ENCODE assay signal across 8 cellular contexts in the genomic region with DNA sequence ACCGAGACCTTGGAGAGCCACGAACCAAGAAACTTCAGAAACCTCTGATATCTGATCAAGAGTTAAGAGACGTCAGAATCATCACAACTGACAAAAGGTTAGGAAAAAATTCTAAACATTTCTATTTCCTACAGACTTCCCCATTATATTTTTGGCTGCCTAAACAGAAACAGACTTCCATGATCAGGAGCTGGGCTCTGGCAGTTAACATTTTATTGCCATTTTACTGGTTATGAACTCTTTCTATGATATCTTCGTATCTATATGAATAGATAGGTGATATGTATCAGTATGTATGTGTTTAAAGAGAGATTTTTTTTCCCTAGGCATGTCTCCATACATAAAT. TPM values are rescaled to one million over a fixed set of nuclear protein-coding genes. Genes with fewer than 3 reads are reported as not detected.
DNase-seq lines count a peak whose midpoint lies in the region; ATAC-seq and TF ChIP-seq lines count a peak whose summit lies in the region.

No MANE protein-coding gene starts in this region.

- peak overlapping the region in 7 of 12 donors; percentile 4 to 48 (median 27) for H3K4me3 ChIP-seq in heart left ventricle
- H3K4me3 ChIP-seq in SJSA1 = no peak overlapping the region
- H3K4me3 ChIP-seq in tibial nerve = peak overlapping the region; percentile 21 to 49 (median 30)

- ATAC-seq in heart left ventricle = no peak

- DNase-seq in heart left ventricle (no peak), cardiac septum (ENCODE audit: low spot score) (no peak), SJSA1 (ENCODE audit: low read depth in 1 of 2, low spot score in 2 of 2) (peak in 1 of 2 experiments; percentile 25), glutamatergic neuron (no peak), tibial nerve (ENCODE audit: low spot score in 2 of 2) (no peak), CD1c-positive myeloid dendritic cell (ENCODE audit: extremely low spot score) (no peak), RWPE1 (ENCODE audit: low spot score) (no peak)
- DNase-seq in activated naive CD4-positive, alpha-beta T cell treated with Interleukin-2 at 50 U/mL for 16 hours = no peak

- no peak for TF ChIP-seq EP300 in tibial nerve (IDR thresholded peaks at IDR 0.05)

- no peaks in the 10 kb centered on the region for H3K9me3 Mint-ChIP-seq in glutamatergic neuron (ENCODE audit: unreplicated experiment)

- POLR2A ChIA-PET in RWPE1 (lab: Yijun Ruan, JAX; ENCODE audit: low non-redundant PET) = no interaction called here

- intact Hi-C loops in heart left ventricle (cut with DNase I) (loop anchor here (1.0 to 10.0 kb wide), 6 partner anchors 210 to 214 kb away; no protein-coding TSS in a partner anchor), cardiac septum (cut with DNase I) (loop anchor here (2.0 kb wide), 1 partner anchor 212 kb away; no protein-coding TSS in a partner anchor)

- CTCF ChIA-PET in RWPE1 (lab: Yijun Ruan, JAX) = interaction anchor here (0.8 kb wide), 1 partner anchor 219 kb away, joined by 5 read pairs; no protein-coding TSS in a partner anchor

- no peaks in the 10 kb centered on the region for H3K27me3 Mint-ChIP-seq in glutamatergic neuron (ENCODE audit: unreplicated experiment)

- no peak overlapping the region for H3K27ac Mint-ChIP-seq in glutamatergic neuron (ENCODE audit: unreplicated experiment)

- no peaks in the 10 kb centered on the region for H3K36me3 ChIP-seq in heart left ventricle
- H3K36me3 ChIP-seq in SJSA1 = no peaks in the 10 kb centered on the region
- no peaks in the 10 kb centered on the region for H3K36me3 ChIP-seq in tibial nerve

- TF ChIP-seq CTCF in heart left ventricle (IDR thresholded peaks at IDR 0.05) (peak in 1 of 12 donors; percentile 5), glutamatergic neuron (IDR thresholded peaks at IDR 0.05; ENCODE audit: partially characterized antibody, unreplicated experiment) (no peak), tibial nerve (IDR thresholded peaks at IDR 0.05) (no peak), RWPE1 (conservative IDR thresholded peaks at IDR 0.05; ENCODE audit: low read depth) (no peak)

- 22 to 26% (median 23%) methylated on average over 4 of the region's 4 CpGs for WGBS in heart left ventricle, 4 donors
- 22 to 23% methylated on average over 4 of the region's 4 CpGs for WGBS in tibial nerve, 2 donors

- H3K36me3 Mint-ChIP-seq in glutamatergic neuron (ENCODE audit: unreplicated experiment) = no peaks in the 10 kb centered on the region

- H3K9me3 ChIP-seq in heart left ventricle (no peaks in the 10 kb centered on the region), SJSA1 (replicated peaks) (no peaks in the 10 kb centered on the region), tibial nerve (no peaks in the 10 kb centered on the region)

- peaks cover 0 to 13% (median 0%) of the 10 kb centered on the region in 12 donors for H3K4me1 ChIP-seq in heart left ventricle
- peaks cover 27% of the 10 kb centered on the region for H3K4me1 ChIP-seq in SJSA1 (replicated peaks)
- peaks cover 0 to 17% (median 5%) of the 10 kb centered on the region in 4 donors for H3K4me1 ChIP-seq in tibial nerve

- H3K4me3 Mint-ChIP-seq in glutamatergic neuron (ENCODE audit: unreplicated experiment) = peak overlapping the region; percentile 84

- no peak for TF ChIP-seq POLR2A in heart left ventricle (IDR thresholded peaks at IDR 0.05)
- no peak for TF ChIP-seq POLR2A in tibial nerve (IDR thresholded peaks at IDR 0.05)

- peaks cover 3% of the 10 kb centered on the region for H3K4me1 Mint-ChIP-seq in glutamatergic neuron (ENCODE audit: low read depth, unreplicated experiment)

- H3K27ac ChIP-seq in heart left ventricle (no peak overlapping the region), SJSA1 (peak overlapping the region; percentile 19), tibial nerve (no peak overlapping the region), RWPE1 (no peak overlapping the region)

- H3K27me3 ChIP-seq in heart left ventricle = no peaks in the 10 kb centered on the region
- no peaks in the 10 kb centered on the region for H3K27me3 ChIP-seq in SJSA1 (replicated peaks)
- no peaks in the 10 kb centered on the region for H3K27me3 ChIP-seq in tibial nerve

RNA-seq across cellular contexts. Expression of a gene that starts 31.1 kb away (rescaled TPM):
- total RNA-seq in heart left ventricle (10 to 100 TPM; 14.8 to 44.5 (median 23.4) TPM), cardiac septum (29.6 TPM), glutamatergic neuron (ENCODE audit: unreplicated experiment) (13.8 TPM), tibial nerve (1 to 10 TPM in 3 of 4 donors, under 1 TPM in 1; 0.87 to 8.8 (median 4.1) TPM)
- polyA plus RNA-seq in heart left ventricle = 10 to 100 TPM in 1 of 2 donors, 1 to 10 TPM in 1; 2.9 to 18.7 TPM
- 0.32 TPM in 1 of 2 replicates, not detected in the other for total RNA-seq in SJSA1 (2014; rRNA removed; shearing (Covaris generic))
